Comparison of ENCODE assay signal across 9 cellular contexts in genomic region chr15:41493205-41493901, GRCh38. TPM values are rescaled to one million over a fixed set of nuclear protein-coding genes. Genes with fewer than 3 reads are reported as not detected.
DNase-seq lines count a peak whose midpoint lies in the region; ATAC-seq, FAIRE-seq and TF ChIP-seq lines count a peak whose summit lies in the region.
"Had no signal": no experiment of that assay in that cellular context is flagged by ENCODE, and none has a peak within 500 bp of the region (broad histone marks: within the 10 kb centered on the region; RNA-seq: fewer than 3 reads in every experiment).

TSS of gene ITPKA (plus strand) at chr15:41493874. CDS start at chr15:41493928, 54 bp downstream.

- peak within 1 kb of the TSS; percentile 88 to 94 for H3K4me2 ChIP-seq in H1 (ENCODE audit: insufficient read depth in 1 of 2, low read depth in 2 of 2, low read length in 2 of 2)

- H2BK12ac ChIP-seq in H1 (ENCODE audit: low read depth, low read length), result peak within 1 kb of the TSS; percentile 50; the same call in 1 of the 2 replicates

- no peaks in the 10 kb centered on the region for H3K9me3 ChIP-seq in H1 (ENCODE audit: insufficient read depth in 2 of 2, low read depth in 1 of 2, low read length in 1 of 2)

- H4K91ac ChIP-seq in H1 (replicated peaks; ENCODE audit: insufficient read length, low read length), result no peak within 1 kb of the TSS

- H3K56ac ChIP-seq in H1 (replicated peaks; ENCODE audit: insufficient read length, low read depth, low read length), result no peak within 1 kb of the TSS

- TF ChIP-seq CTCF in AG10803 (conservative IDR thresholded peaks at IDR 0.05; ENCODE audit: low read length) (no peak), H1 (IDR thresholded peaks at IDR 0.05; ENCODE audit: control extremely low read depth in 1 of 3, insufficient read depth in 1 of 3, low read depth in 1 of 3, low read length in 3 of 3) (no peak)

- no peak within 1 kb of the TSS for H2BK20ac ChIP-seq in H1 (ENCODE audit: low read length)

- H3K36me3 ChIP-seq in H1 (ENCODE audit: control insufficient read depth in 2 of 4, insufficient read depth in 4 of 4, low read length in 3 of 4), result peaks cover 0 to 5% (median 0%) of the 10 kb centered on the region in 4 experiments; a peak in 1 of 8 replicates

- no peak for FAIRE-seq in H1 (lab: Jason Lieb, UNC)
- FAIRE-seq: TTC549 had no signal

- peaks cover 0 to 15% (median 8%) of the 10 kb centered on the region in 4 experiments; a peak in 6 of 7 replicates for H3K4me1 ChIP-seq in H1 (replicated peaks in 1 of 4; ENCODE audit: control insufficient read depth in 3 of 4, insufficient read depth in 4 of 4, low read length in 3 of 4)

- no peak within 1 kb of the TSS for H2AK5ac ChIP-seq in H1 (ENCODE audit: low read depth, low read length)

- no peak within 1 kb of the TSS for H3K27ac ChIP-seq in H1 (ENCODE audit: low read depth, low read length)

- DNase-seq in AG10803 (ENCODE audit: low read depth) (peak; percentile 48), NCI-H526 (lab: John Stamatoyannopoulos, UW) (peak; percentile 44 to 86), H1 (ENCODE audit: low read depth in 1 of 2, low spot score in 2 of 2) (peak in 1 of 2 experiments; percentile 85), mucosa of gallbladder (ENCODE audit: low spot score) (peak; percentile 60)
- DNase-seq in activated CD8-positive, alpha-beta memory T cell treated with anti-CD3 and anti-CD28 coated beads for 24 hours, result peak; percentile 94
- DNase-seq in stimulated activated CD8-positive, alpha-beta memory T cell treated with anti-CD3 and anti-CD28 coated beads, Interleukin-4, amount 100 ng/mL, for 24 hours (ENCODE audit: low read depth), result peak; percentile 87

- no peak within 1 kb of the TSS for H3K4ac ChIP-seq in H1 (replicated peaks; ENCODE audit: insufficient read length, low read depth, low read length)

- H2BK120ac ChIP-seq in H1 (replicated peaks; ENCODE audit: low read depth, low read length), result no peak within 1 kb of the TSS

- no peak within 1 kb of the TSS for H3K9ac ChIP-seq in H1 (replicated peaks in 1 of 4; ENCODE audit: extremely low read depth in 1 of 4, low read depth in 3 of 4, low read length in 3 of 4)

- no peak for TF ChIP-seq EP300 in H1 (IDR thresholded peaks at IDR 0.05; ENCODE audit: borderline replicate concordance in 1 of 2, low read depth in 2 of 2, low read length in 2 of 2)

- H3K79me1 ChIP-seq in H1 (ENCODE audit: low read depth, low read length), result no peaks in the 10 kb centered on the region

- peaks cover 56 to 78% (median 75%) of the 10 kb centered on the region in 4 experiments for H3K27me3 ChIP-seq in H1 (replicated peaks in 1 of 4; ENCODE audit: control insufficient read depth in 3 of 4, extremely low read depth in 1 of 4, insufficient read depth in 3 of 4, low read length in 3 of 4)

- H4K8ac ChIP-seq in H1 (ENCODE audit: extremely low read depth, insufficient read depth, low read length), result peak within 1 kb of the TSS; percentile 18; the same call in 1 of the 2 replicates

- no peak within 1 kb of the TSS for H4K5ac ChIP-seq in H1 (ENCODE audit: insufficient read length, low read depth, low read length)

- H3K4me3 ChIP-seq in AG10803 (ENCODE audit: low read length), result peak within 1 kb of the TSS; percentile 61
- peak within 1 kb of the TSS; percentile 42 to 78 (median 54) for H3K4me3 ChIP-seq in H1 (ENCODE audit: extremely low read depth in 1 of 4, insufficient read depth in 2 of 4, low read depth in 3 of 4, low read length in 4 of 4)

- peaks cover 2 to 7% of the 10 kb centered on the region in 2 experiments for H4K20me1 ChIP-seq in H1 (replicated peaks in 1 of 2; ENCODE audit: control insufficient read depth in 1 of 2, insufficient read depth in 2 of 2, low read length in 2 of 2)

- ATAC-seq in GM18909 (IDR thresholded peaks at IDR 0.05; ENCODE audit: poor library complexity, unreplicated experiment) (peak; percentile 70), HG03139 (IDR thresholded peaks at IDR 0.05; ENCODE audit: unreplicated experiment) (peak; percentile 43)

- H2BK15ac ChIP-seq in H1 (ENCODE audit: low read length), result no peak within 1 kb of the TSS; the same call in 1 of the 2 replicates

- no peak within 1 kb of the TSS for H2BK5ac ChIP-seq in H1 (ENCODE audit: low read depth, low read length)

- no peaks in the 10 kb centered on the region for H3K79me2 ChIP-seq in H1 (ENCODE audit: control insufficient read depth in 1 of 2, insufficient read depth in 2 of 2, low read length in 2 of 2)

- no peak for TF ChIP-seq POLR2A in H1 (IDR thresholded peaks at IDR 0.05; ENCODE audit: control extremely low read depth in 1 of 2, low read depth in 2 of 2, low read length in 2 of 2)

- peak within 1 kb of the TSS; percentile 71 for H2AFZ ChIP-seq in H1 (ENCODE audit: low read length)

- WGBS in H1 (ENCODE audit: extremely low coverage in 1 of 2, insufficient coverage in 1 of 2, insufficient read length in 1 of 2, insufficient replicate concordance in 2 of 2, low coverage in 1 of 2, low lambda C conversion rate in 2 of 2, missing lambda C conversion rate in 1 of 2), 2 experiments, result 2% methylated on average over 30 of the region's 60 CpGs; no CpG with 5 or more reads in 1 of the 2 experiments

- H3K23ac ChIP-seq in H1 (ENCODE audit: insufficient read length), result no peak within 1 kb of the TSS

- H3K23me2 ChIP-seq in H1 (ENCODE audit: low read depth, low read length), result peaks cover 23% of the 10 kb centered on the region; the same call in 1 of the 2 replicates

- H3K18ac ChIP-seq in H1 (ENCODE audit: extremely low read depth, low read length), result peak within 1 kb of the TSS; percentile 71

- no peak within 1 kb of the TSS for H3K14ac ChIP-seq in H1 (ENCODE audit: insufficient read length)

- TF ChIP-seq RAD21 in H1 (IDR thresholded peaks at IDR 0.05 in 1 of 2, conservative IDR thresholded peaks at IDR 0.05 in 1 of 2; ENCODE audit: low read depth in 2 of 2, low read length in 2 of 2), result no peak

- POLR2A ChIA-PET in H1 (lab: Charles Lee; ENCODE audit: partially characterized antibody), result interaction anchor here (1.0 to 2.5 kb wide), 8 partner anchors 8 to 71 kb away, joined by 3 to 8 read pairs (median 5); partner anchors contain the start of gene LTK

- CTCF ChIA-PET in H1 (lab: Charles Lee; ENCODE audit: partially characterized antibody), result interaction anchor here (0.5 to 2.7 kb wide), 9 partner anchors 9 to 727 kb away, joined by 3 to 12 read pairs (median 4); no protein-coding TSS in a partner anchor

TF ChIP-seq in H1, 55 proteins besides CTCF, POLR2A, EP300 and RAD21:
- TF ChIP-seq KDM4A (IDR thresholded peaks at IDR 0.05; ENCODE audit: low read depth, low read length, severe bottlenecking), result peak; percentile 80
- TF ChIP-seq E2F6 (IDR thresholded peaks at IDR 0.05), result 0 out of 2 replicates have a peak, but pooled peaks have one; percentile 38
- peak; percentile 38 for TF ChIP-seq BACH1 (IDR thresholded peaks at IDR 0.05; ENCODE audit: low read length)
- 0 out of 2 replicates have a peak, but pooled peaks have one; percentile 21 for TF ChIP-seq RBBP5 (IDR thresholded peaks at IDR 0.05; ENCODE audit: borderline replicate concordance, low read depth, low read length)
- TF ChIP-seq EGR1 (IDR thresholded peaks at IDR 0.05; ENCODE audit: borderline replicate concordance, low read depth, low read length), result peak; percentile 81; the same call in 1 of the 2 replicates
- TF ChIP-seq RXRA (IDR thresholded peaks at IDR 0.05; ENCODE audit: insufficient read depth, low read depth, low read length), result no peak
- TF ChIP-seq ZNF274 (IDR thresholded peaks at IDR 0.05; ENCODE audit: borderline replicate concordance, extremely low read depth, low read length), result no peak
- TF ChIP-seq SIN3A (conservative IDR thresholded peaks at IDR 0.05 in 1 of 2, IDR thresholded peaks at IDR 0.05 in 1 of 2; ENCODE audit: low read depth in 1 of 2, low read length in 2 of 2), result no peak

RNA-seq across cellular contexts. Expression of gene ITPKA, which starts in this region (rescaled TPM):
- 0.67 and 0.99 TPM in 2 replicates for total RNA-seq in H1 (2021; fragmentation: NEBNext Ultra II Directional; extraction: Animal tissue kit (Norgen Biotek cat#: 25700))
- 0.25 and 0.39 TPM in 2 replicates for polyA plus RNA-seq in H1 (2011; rRNA removed)
- polyA plus RNA-seq in H1 (2011; cell fraction: cytosol; rRNA removed), result 0.30 TPM
- polyA plus RNA-seq in H1 (2011; cell fraction: nucleus; rRNA removed), result 0.80 TPM
- polyA plus RNA-seq in H1 (2012, experiment 1 of 2), result 0.60 to 0.77 TPM (median 0.64 TPM) in 3 of 4 replicates, not detected in the other
- polyA plus RNA-seq in H1 (2012, experiment 2 of 2), result 0.70 TPM
- 0.53 TPM for polyA plus RNA-seq in H1 (2013, experiment 1 of 2)
- polyA plus RNA-seq in H1 (2013, experiment 2 of 2), result 0.37 TPM
- polyA minus RNA-seq in H1 (2011; rRNA and poly(A)+ RNA removed), result 0.22 and 0.29 TPM in 2 replicates
- not detected for polyA minus RNA-seq in H1 (2011; cell fraction: cytosol; rRNA and poly(A)+ RNA removed)
- polyA minus RNA-seq in H1 (2011; cell fraction: nucleus; rRNA and poly(A)+ RNA removed), result 0.40 TPM
- 3.2 TPM for total RNA-seq in mucosa of gallbladder
